Comparison of ENCODE assay signal across 1 cellular context in genomic region chr10:103395754-103396066, GRCh38.
TF ChIP-seq lines count a peak whose summit lies in the region.

No MANE protein-coding gene starts in this region.

TF ChIP-seq in SK-N-SH, 30 proteins besides CTCF, POLR2A, EP300 and RAD21 (continued from another document):
- TF ChIP-seq, protein P1, sequence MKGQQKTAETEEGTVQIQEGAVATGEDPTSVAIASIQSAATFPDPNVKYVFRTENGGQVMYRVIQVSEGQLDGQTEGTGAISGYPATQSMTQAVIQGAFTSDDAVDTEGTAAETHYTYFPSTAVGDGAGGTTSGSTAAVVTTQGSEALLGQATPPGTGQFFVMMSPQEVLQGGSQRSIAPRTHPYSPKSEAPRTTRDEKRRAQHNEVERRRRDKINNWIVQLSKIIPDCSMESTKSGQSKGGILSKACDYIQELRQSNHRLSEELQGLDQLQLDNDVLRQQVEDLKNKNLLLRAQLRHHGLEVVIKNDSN (IDR thresholded peaks at IDR 0.05; ENCODE audit: borderline replicate concordance, low read depth): no peak
- TF ChIP-seq MXI1 (IDR thresholded peaks at IDR 0.05; ENCODE audit: low read depth, low read length) (no peak), SMC3 (IDR thresholded peaks at IDR 0.05; ENCODE audit: low read depth, low read length) (no peak), FOSL2 (IDR thresholded peaks at IDR 0.05; ENCODE audit: borderline replicate concordance, low read depth) (no peak), FOXJ3 (CRISPR knock-in tag; IDR thresholded peaks at IDR 0.05) (no peak), EZH2phosphoT487 (IDR thresholded peaks at IDR 0.05; ENCODE audit: borderline replicate concordance, low read depth) (no peak), SIN3A (IDR thresholded peaks at IDR 0.05; ENCODE audit: borderline replicate concordance, low read depth, low read length) (no peak), MEF2A (IDR thresholded peaks at IDR 0.05; ENCODE audit: borderline replicate concordance, low read depth) (no peak), GATA2 (CRISPR knock-in tag; IDR thresholded peaks at IDR 0.05) (no peak)
TF ChIP-seq in SK-N-SH: peak in this region for 0.
